In the genomic region with DNA sequence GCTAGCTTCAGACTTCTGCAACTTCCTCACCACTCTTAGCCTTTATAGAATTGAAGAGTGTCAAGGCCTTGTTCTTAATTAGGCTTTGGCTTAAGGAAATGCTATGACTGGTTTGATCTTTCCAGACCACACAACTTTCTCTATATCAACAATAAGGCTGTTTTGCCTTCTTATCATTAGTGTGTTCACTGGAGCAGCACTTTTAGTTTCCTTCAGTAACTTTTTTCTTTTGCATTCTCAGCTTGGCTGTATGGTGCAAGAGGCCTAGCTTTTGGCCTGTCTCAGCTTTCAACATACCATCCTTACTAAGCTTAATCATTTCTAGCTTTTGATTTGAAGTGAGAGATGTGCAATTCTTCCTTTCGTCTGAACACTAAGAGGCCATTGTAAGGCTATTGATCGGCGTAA, we compare ENCODE assay signal across 1 cellular context.
TF ChIP-seq lines count a peak whose summit lies in the region.

No MANE protein-coding gene starts in this region.

TF ChIP-seq in HepG2, 621 proteins besides CTCF, POLR2A, EP300 and RAD21 (continued from another document):
- TF ChIP-seq HNF1A (IDR thresholded peaks at IDR 0.05; ENCODE audit: low read depth), result no peak
- no peak for TF ChIP-seq HNF1A (CRISPR knock-in tag; IDR thresholded peaks at IDR 0.05; ENCODE audit: borderline replicate concordance)
- no peak for TF ChIP-seq LCORL (IDR thresholded peaks at IDR 0.05)
- TF ChIP-seq LCORL (CRISPR knock-in tag; IDR thresholded peaks at IDR 0.05), result no peak
- no peak for TF ChIP-seq JUN (CRISPR knock-in tag; IDR thresholded peaks at IDR 0.05)
- TF ChIP-seq CREB1 (IDR thresholded peaks at IDR 0.05), result no peak
- no peak for TF ChIP-seq CREB1 (CRISPR knock-in tag; IDR thresholded peaks at IDR 0.05)
- TF ChIP-seq TBX3 (IDR thresholded peaks at IDR 0.05; ENCODE audit: borderline replicate concordance), result no peak
